24 cellular contexts compared by ENCODE assay signal in the genomic region with DNA sequence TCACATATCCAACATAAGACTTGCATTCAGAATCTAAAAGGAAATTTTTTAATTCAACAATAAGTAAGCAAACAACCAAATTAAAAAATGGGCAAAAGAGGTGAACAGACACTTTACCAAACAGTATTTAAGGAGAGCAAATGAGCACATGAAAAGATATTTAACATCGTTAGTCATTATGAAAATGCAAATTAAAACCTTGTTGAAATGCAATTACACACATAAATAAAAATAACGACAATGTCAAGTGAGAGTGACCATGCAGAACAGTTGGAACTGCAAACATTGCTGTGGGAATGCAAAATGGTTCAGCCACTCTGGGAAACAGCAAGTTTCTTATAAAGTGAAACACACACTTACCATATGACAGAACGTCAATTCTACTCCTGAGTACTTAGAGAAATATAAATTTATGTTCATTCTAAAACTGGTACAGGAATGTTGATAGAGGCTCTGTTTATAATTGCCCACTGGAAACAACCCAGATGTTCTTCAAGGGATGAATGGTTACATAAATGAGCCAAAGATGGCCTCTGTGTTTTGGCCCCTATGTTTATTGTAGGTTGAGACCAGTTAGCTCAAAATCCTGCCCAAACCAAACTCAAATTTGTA.
"Had no signal": no experiment of that assay in that cellular context is flagged by ENCODE, and none has a peak within 500 bp of the region (broad histone marks: within the 10 kb centered on the region; RNA-seq: fewer than 3 reads in every experiment).

No MANE protein-coding gene starts in this region.

- H3K4me1 Mint-ChIP-seq: naive thymus-derived CD4-positive, alpha-beta T cell; stimulated activated naive B cell treated with anti-CD40 and anti-IgM and Interleukin-4, amounts not matched to agents 10 μg/mL and 1 μg/mL and 100 μg/mL, for 72 hours had no signal

- H3K4me1 ChIP-seq: left ventricle myocardium inferior, stomach, testis, thyroid gland, transverse colon, upper lobe of left lung had no signal

- H3K9me3 ChIP-seq: mucosa of descending colon, ovary, testis, thyroid gland had no signal

- H3K27me3 ChIP-seq: ovary, stomach, testis, thyroid gland, transverse colon, upper lobe of left lung had no signal

- ATAC-seq: mucosa of descending colon; naive thymus-derived CD4-positive, alpha-beta T cell; natural killer cell treated with Interleukin-12 subunit alpha and Interleukin-12 subunit beta and Interleukin-15 and Interleukin-18, amount 100 ng/mL, for 72 hours; right cardiac atrium; sciatic nerve; stimulated activated naive B cell treated with anti-CD40 and anti-IgM and Interleukin-4, amounts not matched to agents 10 μg/mL and 1 μg/mL and 100 μg/mL, for 72 hours; stimulated activated naive CD8-positive, alpha-beta T cell treated with anti-CD3 and anti-CD28 coated beads, Interleukin-15, Interleukin-2, amounts not matched to agents 100 U/mL and 50 U/mL, for 24 hours had no signal

- H3K27ac Mint-ChIP-seq: naive thymus-derived CD4-positive, alpha-beta T cell; natural killer cell treated with Interleukin-12 subunit alpha and Interleukin-12 subunit beta and Interleukin-15 and Interleukin-18, amount 100 ng/mL, for 72 hours; progenitor cell of endocrine pancreas; stimulated activated naive B cell treated with anti-CD40 and anti-IgM and Interleukin-4, amounts not matched to agents 10 μg/mL and 1 μg/mL and 100 μg/mL, for 72 hours had no signal

- H3K36me3 ChIP-seq: left ventricle myocardium inferior, ovary, stomach, thyroid gland, transverse colon, upper lobe of left lung had no signal

- H3K36me3 Mint-ChIP-seq: naive thymus-derived CD4-positive, alpha-beta T cell; stimulated activated naive B cell treated with anti-CD40 and anti-IgM and Interleukin-4, amounts not matched to agents 10 μg/mL and 1 μg/mL and 100 μg/mL, for 72 hours had no signal

- H3K4me3 Mint-ChIP-seq: naive thymus-derived CD4-positive, alpha-beta T cell; natural killer cell treated with Interleukin-12 subunit alpha and Interleukin-12 subunit beta and Interleukin-15 and Interleukin-18, amount 100 ng/mL, for 72 hours; stimulated activated naive B cell treated with anti-CD40 and anti-IgM and Interleukin-4, amounts not matched to agents 10 μg/mL and 1 μg/mL and 100 μg/mL, for 72 hours had no signal

- DNase-seq: islet precursor cell; left ventricle myocardium inferior; midbrain; mucosa of descending colon; naive thymus-derived CD4-positive, alpha-beta T cell; ovary; retina; right cardiac atrium; stimulated activated CD4-positive, alpha-beta T cell treated with anti-CD3 and anti-CD28 coated beads, Interleukin-12 subunit alpha, Interleukin-12 subunit beta, amount 100 ng/mL, for 4 hours; stimulated activated CD4-positive, alpha-beta T cell treated with anti-CD3 and anti-CD28 coated beads, Interleukin-15, amount 100 ng/mL, for 24 hours; stimulated activated CD4-positive, alpha-beta T cell treated with anti-CD3 and anti-CD28 coated beads, Interleukin-2, amount 100 ng/mL, for 24 hours; stimulated activated CD4-positive, alpha-beta T cell treated with anti-CD3 and anti-CD28 coated beads, Interleukin-4, amount 100 ng/mL, for 1 hour; stimulated activated naive B cell treated with anti-CD40 and anti-IgM and Interleukin-4, amounts not matched to agents 10 μg/mL and 1 μg/mL and 100 μg/mL, for 72 hours; stimulated activated naive CD8-positive, alpha-beta T cell treated with anti-CD3 and anti-CD28 coated beads, Interleukin-15, Interleukin-2, amounts not matched to agents 100 U/mL and 50 U/mL, for 24 hours; stomach; testis; thyroid gland; transverse colon; upper lobe of left lung had no signal

- H3K27me3 Mint-ChIP-seq: naive thymus-derived CD4-positive, alpha-beta T cell; natural killer cell treated with Interleukin-12 subunit alpha and Interleukin-12 subunit beta and Interleukin-15 and Interleukin-18, amount 100 ng/mL, for 72 hours; progenitor cell of endocrine pancreas; stimulated activated naive B cell treated with anti-CD40 and anti-IgM and Interleukin-4, amounts not matched to agents 10 μg/mL and 1 μg/mL and 100 μg/mL, for 72 hours had no signal

- H3K9me3 Mint-ChIP-seq: natural killer cell treated with Interleukin-12 subunit alpha and Interleukin-12 subunit beta and Interleukin-15 and Interleukin-18, amount 100 ng/mL, for 72 hours had no signal

- H3K27ac ChIP-seq: left ventricle myocardium inferior, ovary, skin epidermis, stomach, testis, thyroid gland, transverse colon, upper lobe of left lung had no signal

- H3K4me3 ChIP-seq: left ventricle myocardium inferior, lung, mucosa of descending colon, ovary, skin epidermis, stomach, testis, thyroid gland, transverse colon, upper lobe of left lung had no signal
